8 cellular contexts compared by ENCODE assay signal in the genomic region with DNA sequence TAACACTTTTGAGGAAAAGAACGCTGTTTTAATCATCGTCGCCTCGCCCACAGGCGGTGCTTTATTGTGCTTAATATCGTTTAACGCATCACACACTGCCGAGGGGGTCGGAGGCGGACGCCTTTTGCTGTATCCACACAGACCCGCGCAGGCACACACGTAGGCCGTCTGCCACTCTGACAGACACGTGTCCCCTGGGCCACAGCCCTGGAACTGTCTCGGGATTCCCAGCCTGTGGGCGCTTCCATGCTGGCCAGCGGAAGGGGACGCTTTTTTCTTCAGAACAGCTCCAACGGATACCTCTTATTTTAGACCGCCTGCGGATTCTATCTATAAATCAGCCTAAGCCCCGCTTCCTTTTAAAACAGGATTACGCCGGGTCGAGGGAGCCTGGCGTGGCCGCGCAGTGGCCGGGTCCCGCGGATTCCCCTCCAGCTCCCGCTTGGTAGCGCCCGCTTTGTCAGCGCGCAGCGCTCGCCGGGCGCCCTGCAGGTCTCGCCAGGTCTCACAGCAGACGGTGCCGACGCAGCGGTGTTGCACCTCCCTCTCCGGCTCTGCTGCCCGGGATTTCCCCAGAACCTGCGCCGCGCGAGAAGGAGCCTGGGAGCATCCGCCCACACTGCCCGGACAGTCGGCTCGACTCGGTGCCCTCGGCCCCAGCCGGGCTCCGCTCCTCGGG. TPM values are rescaled to one million over a fixed set of nuclear protein-coding genes. Genes with fewer than 3 reads are reported as not detected.
DNase-seq lines count a peak whose midpoint lies in the region; ATAC-seq and TF ChIP-seq lines count a peak whose summit lies in the region.

A gene with protein sequence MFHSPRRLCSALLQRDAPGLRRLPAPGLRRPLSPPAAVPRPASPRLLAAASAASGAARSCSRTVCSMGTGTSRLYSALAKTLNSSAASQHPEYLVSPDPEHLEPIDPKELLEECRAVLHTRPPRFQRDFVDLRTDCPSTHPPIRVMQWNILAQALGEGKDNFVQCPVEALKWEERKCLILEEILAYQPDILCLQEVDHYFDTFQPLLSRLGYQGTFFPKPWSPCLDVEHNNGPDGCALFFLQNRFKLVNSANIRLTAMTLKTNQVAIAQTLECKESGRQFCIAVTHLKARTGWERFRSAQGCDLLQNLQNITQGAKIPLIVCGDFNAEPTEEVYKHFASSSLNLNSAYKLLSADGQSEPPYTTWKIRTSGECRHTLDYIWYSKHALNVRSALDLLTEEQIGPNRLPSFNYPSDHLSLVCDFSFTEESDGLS (plus strand): TSS at position 513 of the 679 bp plus-strand sequence. CDS start 201 bp downstream, outside the sequence.

- intact Hi-C loops in left cardiac atrium (cut with DNase I) = no loop called here

- H3K36me3 Mint-ChIP-seq in T-helper 1 cell treated with Interleukin-12 subunit alpha and Interleukin-12 subunit beta and Interleukin-4 antibody, amounts not matched to agents 30 μg/mL and 1 μg/mL, for 36 hours (ENCODE audit: low read depth) = peaks cover 9% of the 10 kb centered on the region
- H3K36me3 Mint-ChIP-seq in progenitor cell of endocrine pancreas (ENCODE audit: insufficient read depth) = peaks cover 1% of the 10 kb centered on the region

- peak; percentile 9 for TF ChIP-seq CTCF in progenitor cell of endocrine pancreas (IDR thresholded peaks at IDR 0.05; ENCODE audit: unreplicated experiment)

- no peaks in the 10 kb centered on the region for H3K27me3 Mint-ChIP-seq in T-helper 1 cell treated with Interleukin-12 subunit alpha and Interleukin-12 subunit beta and Interleukin-4 antibody, amounts not matched to agents 30 μg/mL and 1 μg/mL, for 36 hours (ENCODE audit: low read depth)
- H3K27me3 Mint-ChIP-seq in progenitor cell of endocrine pancreas = peaks cover 5% of the 10 kb centered on the region

- H3K27ac Mint-ChIP-seq in T-helper 1 cell treated with Interleukin-12 subunit alpha and Interleukin-12 subunit beta and Interleukin-4 antibody, amounts not matched to agents 30 μg/mL and 1 μg/mL, for 36 hours = peak within 1 kb of the TSS; percentile 87
- peak within 1 kb of the TSS; percentile 100 for H3K27ac Mint-ChIP-seq in progenitor cell of endocrine pancreas

- H3K4me1 Mint-ChIP-seq in T-helper 1 cell treated with Interleukin-12 subunit alpha and Interleukin-12 subunit beta and Interleukin-4 antibody, amounts not matched to agents 30 μg/mL and 1 μg/mL, for 36 hours (ENCODE audit: low read depth) = peaks cover 28% of the 10 kb centered on the region
- peaks cover 34% of the 10 kb centered on the region for H3K4me1 Mint-ChIP-seq in progenitor cell of endocrine pancreas (ENCODE audit: low read depth)

- H3K9me3 Mint-ChIP-seq in T-helper 1 cell treated with Interleukin-12 subunit alpha and Interleukin-12 subunit beta and Interleukin-4 antibody, amounts not matched to agents 30 μg/mL and 1 μg/mL, for 36 hours = no peaks in the 10 kb centered on the region
- no peaks in the 10 kb centered on the region for H3K9me3 Mint-ChIP-seq in progenitor cell of endocrine pancreas (ENCODE audit: low read depth)

- peak within 1 kb of the TSS; percentile 86 for H3K4me3 Mint-ChIP-seq in T-helper 1 cell treated with Interleukin-12 subunit alpha and Interleukin-12 subunit beta and Interleukin-4 antibody, amounts not matched to agents 30 μg/mL and 1 μg/mL, for 36 hours
- peak within 1 kb of the TSS; percentile 95 for H3K4me3 Mint-ChIP-seq in progenitor cell of endocrine pancreas (ENCODE audit: low read depth)

- peak; percentile 79 for DNase-seq in NCI-H1694 treated with DMSO at 0.1 percent for 48 hours (lab: John Stamatoyannopoulos, UW)
- DNase-seq in amniotic stem cell (lab: John Stamatoyannopoulos, UW) = peak; percentile 86
- DNase-seq in left cardiac atrium = peak; percentile 93
- DNase-seq in progenitor cell of endocrine pancreas (ENCODE audit: low spot score, unreplicated experiment) = peak; percentile 81
- peak; percentile 89 for DNase-seq in ureter (ENCODE audit: low spot score)

- ATAC-seq in GM18499 (IDR thresholded peaks at IDR 0.05; ENCODE audit: insufficient read depth, unreplicated experiment) (peak; percentile 83), HG02938 (IDR thresholded peaks at IDR 0.05; ENCODE audit: unreplicated experiment) (peak; percentile 93), left cardiac atrium (peak; percentile 93 to 94)

RNA-seq across cellular contexts. Expression of the gene that starts here (rescaled TPM):
- 10 to 100 TPM in 1 of 2 donors, 1 to 10 TPM in 1; 6.8 to 13.5 TPM for total RNA-seq in left cardiac atrium
- total RNA-seq in progenitor cell of endocrine pancreas = 32.2 and 33.8 TPM in 2 replicates
- total RNA-seq in ureter = 4.8 TPM

Comparison
In these comparisons a context has a peak if more than half of its experiments do, and no peak if none do; other contexts are left out.
1. Peak in every context shown above with its lines: DNase-seq and ATAC-seq.